In the genomic region with DNA sequence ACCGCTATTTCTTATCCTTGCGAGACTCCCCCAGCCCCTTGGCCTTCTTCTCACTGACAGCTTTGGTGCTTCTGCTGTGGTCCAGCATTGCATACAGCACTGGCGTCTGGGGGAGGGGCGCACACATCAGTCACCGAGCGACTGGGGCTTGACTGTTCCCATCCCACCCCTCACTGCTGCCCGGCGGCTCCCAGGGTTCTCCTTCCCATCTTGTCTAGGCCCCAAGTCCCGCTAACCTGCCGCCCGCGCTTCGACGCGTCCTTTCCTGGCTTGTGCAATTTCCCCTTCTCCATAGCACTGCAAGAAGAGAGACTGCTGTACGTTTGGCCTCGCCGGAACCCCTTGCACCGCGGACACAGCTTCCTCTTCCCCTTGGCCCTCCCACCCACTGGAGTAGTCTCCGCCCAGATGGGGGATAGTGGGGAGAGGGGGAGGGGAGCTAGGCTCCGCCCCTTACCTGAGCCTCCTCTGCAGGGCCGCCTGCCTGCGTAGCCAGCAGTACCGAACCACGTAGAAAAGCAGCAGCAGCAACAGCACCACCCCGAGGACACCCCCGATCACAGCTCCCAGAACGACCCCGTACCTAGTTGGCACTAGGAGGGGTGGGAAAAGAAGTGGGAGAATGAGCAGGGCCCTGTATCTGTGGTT, we compare ENCODE assay signal across 9 cellular contexts. TPM values are rescaled to one million over a fixed set of nuclear protein-coding genes. Genes with fewer than 3 reads are reported as not detected.
DNase-seq lines count a peak whose midpoint lies in the region; ATAC-seq and TF ChIP-seq lines count a peak whose summit lies in the region.
"Had no signal": no experiment of that assay in that cellular context is flagged by ENCODE, and none has a peak within 500 bp of the region (broad histone marks: within the 10 kb centered on the region; RNA-seq: fewer than 3 reads in every experiment).

No MANE protein-coding gene starts in this region.

- H3K36me3 ChIP-seq in thoracic aorta, result no peaks in the 10 kb centered on the region

- H3K9me3 Mint-ChIP-seq in activated naive CD4-positive, alpha-beta T cell treated with anti-CD3 and anti-CD28 coated beads for 36 hours, result no peaks in the 10 kb centered on the region
- H3K9me3 Mint-ChIP-seq in osteocyte (ENCODE audit: unreplicated experiment), result no peaks in the 10 kb centered on the region

- CTCF ChIA-PET in RWPE1 (lab: Yijun Ruan, JAX), result interaction anchor here (0.5 to 0.6 kb wide), 2 partner anchors 70 to 183 kb away, joined by 3 read pairs; no protein-coding TSS in a partner anchor
- CTCF ChIA-PET in activated naive CD4-positive, alpha-beta T cell treated with anti-CD3 and anti-CD28 coated beads for 36 hours (lab: Charles Lee), result interaction anchor here (0.6 to 4.9 kb wide), 11 partner anchors 8 to 124 kb away, joined by 3 to 38 read pairs (median 4); partner anchors contain the start of genes SDHC and TOMM40L

- peaks cover 3% of the 10 kb centered on the region for H3K36me3 Mint-ChIP-seq in activated naive CD4-positive, alpha-beta T cell treated with anti-CD3 and anti-CD28 coated beads for 36 hours (ENCODE audit: low read depth)
- H3K36me3 Mint-ChIP-seq in osteocyte (ENCODE audit: unreplicated experiment), result no peaks in the 10 kb centered on the region

- peak; percentile 55 for DNase-seq in RWPE1 (ENCODE audit: low spot score)
- DNase-seq in activated naive CD4-positive, alpha-beta T cell treated with anti-CD3 and anti-CD28 coated beads for 36 hours, result peak; percentile 89
- DNase-seq in Right ventricle myocardium superior, result peak; percentile 90
- DNase-seq in osteocyte (ENCODE audit: extremely low spot score, unreplicated experiment), result no peak
- peak; percentile 21 for DNase-seq in thoracic aorta (ENCODE audit: low spot score)

- peak overlapping the region; percentile 96 for H3K4me3 Mint-ChIP-seq in activated naive CD4-positive, alpha-beta T cell treated with anti-CD3 and anti-CD28 coated beads for 36 hours
- peak overlapping the region; percentile 42 for H3K4me3 Mint-ChIP-seq in osteocyte (ENCODE audit: unreplicated experiment)

- in situ Hi-C loops in GM18951 (cut with MboI; ENCODE audit: low sequenced_read_pairs, unreplicated experiment), result no loop called here

- TF ChIP-seq POLR2A in GM18951 (IDR thresholded peaks at IDR 0.05; ENCODE audit: extremely low read depth, insufficient read depth, insufficient read length), result peak; percentile 57

- no peaks in the 10 kb centered on the region for H3K9me3 ChIP-seq in thoracic aorta

- H3K4me1 ChIP-seq in thoracic aorta (ENCODE audit: control insufficient read depth in 1 of 2, low read depth in 2 of 2), result peaks cover 7 to 14% of the 10 kb centered on the region in 2 donors

- H3K27ac ChIP-seq in 22Rv1 (no peak overlapping the region), RWPE1 (peak overlapping the region; percentile 16), thoracic aorta (no peak overlapping the region)
- H3K27ac ChIP-seq: C4-2B had no signal

- peak overlapping the region; percentile 82 for H3K4me3 ChIP-seq in thoracic aorta

- H3K27me3 ChIP-seq in thoracic aorta (replicated peaks; ENCODE audit: insufficient read depth), result no peaks in the 10 kb centered on the region

- intact Hi-C loops in activated naive CD4-positive, alpha-beta T cell treated with anti-CD3 and anti-CD28 coated beads for 36 hours (cut with micrococcal nuclease), result loop anchor here (1.0 kb wide), 3 partner anchors 8 to 114 kb away; partner anchors contain the start of gene SDHC
- intact Hi-C loops in Right ventricle myocardium superior (cut with DNase I), result loop anchor here (5.0 kb wide), 1 partner anchor 79 kb away; the partner anchor contains the start of gene TOMM40L

- peak; percentile 20 for TF ChIP-seq CTCF in 22Rv1 (IDR thresholded peaks at IDR 0.05)
- TF ChIP-seq CTCF in RWPE1 (conservative IDR thresholded peaks at IDR 0.05; ENCODE audit: low read depth), result no peak
- no peak for TF ChIP-seq CTCF in osteocyte (IDR thresholded peaks at IDR 0.05)
- TF ChIP-seq CTCF in thoracic aorta (IDR thresholded peaks at IDR 0.05), result no peak

- no peaks in the 10 kb centered on the region for H3K27me3 Mint-ChIP-seq in activated naive CD4-positive, alpha-beta T cell treated with anti-CD3 and anti-CD28 coated beads for 36 hours (ENCODE audit: low read depth)
- peaks cover 37% of the 10 kb centered on the region for H3K27me3 Mint-ChIP-seq in osteocyte (ENCODE audit: unreplicated experiment)

- peaks cover 33% of the 10 kb centered on the region for H3K4me1 Mint-ChIP-seq in activated naive CD4-positive, alpha-beta T cell treated with anti-CD3 and anti-CD28 coated beads for 36 hours (ENCODE audit: low read depth)
- peaks cover 20% of the 10 kb centered on the region for H3K4me1 Mint-ChIP-seq in osteocyte (ENCODE audit: unreplicated experiment)

- peak; percentile 67 for ATAC-seq in HG03571 (IDR thresholded peaks at IDR 0.05; ENCODE audit: unreplicated experiment)
- peak; percentile 94 for ATAC-seq in Right ventricle myocardium superior (ENCODE audit: poor library complexity)
- peak; percentile 41 for ATAC-seq in thoracic aorta (ENCODE audit: insufficient number of reproducible peaks, low FRiP score, low read depth)

- H3K27ac Mint-ChIP-seq in activated naive CD4-positive, alpha-beta T cell treated with anti-CD3 and anti-CD28 coated beads for 36 hours, result peak overlapping the region; percentile 83
- no peak overlapping the region for H3K27ac Mint-ChIP-seq in osteocyte (ENCODE audit: unreplicated experiment)

- POLR2A ChIA-PET in RWPE1 (lab: Yijun Ruan, JAX; ENCODE audit: low non-redundant PET), result no interaction called here

RNA-seq across cellular contexts. Expression of gene MPZ, which starts 3.8 kb away (rescaled TPM):
- 1 to 10 TPM; 4.4 to 5.9 TPM for total RNA-seq in activated naive CD4-positive, alpha-beta T cell treated with anti-CD3 and anti-CD28 coated beads for 36 hours
- total RNA-seq in Right ventricle myocardium superior (4.8 TPM), osteocyte (0.44 and 0.81 TPM in 2 replicates), thoracic aorta (1 to 10 TPM; 2.7 to 2.8 TPM)

RNA-seq across cellular contexts. Expression of gene SDHC, which starts 8.2 kb away (rescaled TPM):
- 100 to 1,000 TPM; 201 TPM for total RNA-seq in activated naive CD4-positive, alpha-beta T cell treated with anti-CD3 and anti-CD28 coated beads for 36 hours
- total RNA-seq in Right ventricle myocardium superior (422 TPM), osteocyte (148 and 164 TPM in 2 replicates), thoracic aorta (10 to 100 TPM; 38.9 to 95.7 TPM)

RNA-seq across cellular contexts. Expression of gene PCP4L1, which starts 47.5 kb away (rescaled TPM):
- under 1 TPM; 0.24 to 0.37 TPM for total RNA-seq in activated naive CD4-positive, alpha-beta T cell treated with anti-CD3 and anti-CD28 coated beads for 36 hours
- total RNA-seq in Right ventricle myocardium superior, result 0.22 TPM
- total RNA-seq in osteocyte, result not detected in 2 replicates
- total RNA-seq in thoracic aorta, result 1 to 10 TPM in 1 of 2 donors, under 1 TPM in 1; 0.68 to 1.8 TPM

Comparison
In these comparisons a context has a peak if more than half of its experiments do, and no peak if none do; other contexts are left out.
1. ATAC-seq: peak in every context shown above with its lines; median percentile 94 in Right ventricle myocardium superior; 67 in HG03571; 41 in thoracic aorta.